14 cellular contexts compared by ENCODE assay signal in the genomic region with DNA sequence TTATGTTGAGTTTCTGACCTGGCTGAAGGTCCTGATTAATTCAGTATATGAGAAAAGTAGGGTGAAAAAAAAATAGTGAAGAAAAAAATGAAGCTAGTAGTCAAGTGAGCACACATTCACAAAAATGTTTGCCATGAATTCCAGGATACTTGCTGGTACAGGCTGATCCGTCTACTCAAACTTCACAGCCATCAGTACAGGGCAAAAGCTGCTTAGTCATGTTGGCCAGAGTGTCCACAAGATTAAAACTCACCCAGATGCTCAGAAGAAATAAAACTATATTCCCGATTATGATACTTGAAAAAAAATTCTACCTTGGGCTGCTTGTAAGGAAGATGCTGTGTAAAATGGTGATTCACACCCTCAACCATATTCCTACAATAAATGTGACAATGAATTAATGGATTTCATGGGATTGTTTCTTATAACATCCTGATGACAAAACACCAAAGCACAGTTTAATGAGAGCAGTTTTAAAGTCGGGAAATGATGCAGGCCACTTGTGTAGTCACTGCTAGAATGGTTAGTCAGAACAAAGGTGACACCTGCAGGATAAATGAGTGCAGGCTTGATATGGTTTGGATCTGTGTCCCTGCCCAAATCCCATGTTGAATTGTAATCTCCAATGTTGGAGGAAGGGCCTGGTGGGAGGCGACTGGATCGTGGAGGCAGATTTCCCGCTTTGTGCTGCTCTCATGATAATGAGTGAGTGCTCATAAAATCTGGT. TPM values are rescaled to one million over a fixed set of nuclear protein-coding genes. Genes with fewer than 3 reads are reported as not detected.
DNase-seq lines count a peak whose midpoint lies in the region; ATAC-seq and TF ChIP-seq lines count a peak whose summit lies in the region.
"Had no signal": no experiment of that assay in that cellular context is flagged by ENCODE, and none has a peak within 500 bp of the region (broad histone marks: within the 10 kb centered on the region; RNA-seq: fewer than 3 reads in every experiment).

No MANE protein-coding gene starts in this region.

- POLR2A ChIA-PET in HCT116 (lab: Charles Lee) (no interaction called here), T-cell (lab: Charles Lee) (interaction anchor here in 1 of 2 donors (0.7 kb wide), 1 partner anchor 36 kb away, joined by 7 read pairs; no protein-coding TSS in a partner anchor)

- H3K4me1 Mint-ChIP-seq in T-cell, result no peaks in the 10 kb centered on the region

- no peak overlapping the region for H3K4me3 ChIP-seq in HCT116 (replicated peaks in 1 of 2; ENCODE audit: low read depth in 1 of 2, low read length in 2 of 2)
- H3K4me3 ChIP-seq in adipocyte (ENCODE audit: low read length), result no peak overlapping the region
- no peak overlapping the region for H3K4me3 ChIP-seq in cardiac muscle cell
- H3K4me3 ChIP-seq in thoracic aorta, result no peak overlapping the region
- H3K4me3 ChIP-seq: pancreas, Peyer's patch had no signal

- no peak overlapping the region for H3K4me2 ChIP-seq in HCT116 (ENCODE audit: low read length)

- H2AFZ ChIP-seq in HCT116 (ENCODE audit: low read depth, low read length, poor library complexity, severe bottlenecking), result peak overlapping the region; percentile 54

- H3K36me3 Mint-ChIP-seq in T-cell, result no peaks in the 10 kb centered on the region

- no peaks in the 10 kb centered on the region for H3K79me2 ChIP-seq in HCT116 (ENCODE audit: insufficient read depth, low read length)

- DNase-seq in HCT116 (ENCODE audit: low read depth, low spot score) (no peak), adipocyte (ENCODE audit: low read depth) (peak; percentile 63), cardiac muscle cell (ENCODE audit: low read depth in 1 of 2, low spot score in 1 of 2) (peak; percentile 9 to 30), thoracic aorta (ENCODE audit: low spot score) (no peak), T-cell (no peak), GM19238 (ENCODE audit: insufficient read length, low spot score) (no peak)
- DNase-seq in activated CD8-positive, alpha-beta memory T cell treated with anti-CD3 and anti-CD28 coated beads, Interleukin-2, amount 50 U/mL, for 48 hours, result no peak
- DNase-seq: activated gamma-delta T cell treated with Interleukin-2 at 50 U/mL for 16 hours, GDM1, NCI-H187 treated with DMSO at 0.1 percent for 48 hours, Peyer's patch had no signal

- CTCF ChIA-PET in HCT116 (lab: Charles Lee), result interaction anchor here (1.8 kb wide), 1 partner anchor 58 kb away, joined by 5 read pairs; no protein-coding TSS in a partner anchor
- CTCF ChIA-PET in T-cell (lab: Charles Lee), result interaction anchor here in 1 of 2 donors (0.8 kb wide), 1 partner anchor 58 kb away, joined by 3 read pairs; no protein-coding TSS in a partner anchor

- no peak overlapping the region for H3K27ac Mint-ChIP-seq in T-cell

- H3K9ac ChIP-seq in HCT116 (ENCODE audit: low read length) (no peak overlapping the region), adipocyte (ENCODE audit: low read length) (peak overlapping the region; percentile 43)

- H3K9me3 ChIP-seq in HCT116 (ENCODE audit: control insufficient read depth in 1 of 2, insufficient read depth in 1 of 2, low read depth in 1 of 2, low read length in 2 of 2) (no peaks in the 10 kb centered on the region), adipocyte (ENCODE audit: control insufficient read depth, low read length) (peaks cover 2% of the 10 kb centered on the region), cardiac muscle cell (ENCODE audit: low read depth) (no peaks in the 10 kb centered on the region), thoracic aorta (no peaks in the 10 kb centered on the region)
- H3K9me3 ChIP-seq: pancreas, Peyer's patch had no signal

- no peaks in the 10 kb centered on the region for H3K9me2 ChIP-seq in HCT116 (ENCODE audit: insufficient read depth)

- no peaks in the 10 kb centered on the region for H3K9me3 Mint-ChIP-seq in T-cell

- H3K4me1 ChIP-seq in HCT116 (ENCODE audit: control insufficient read depth in 1 of 2, insufficient read depth in 2 of 2, low read length in 2 of 2), result no peaks in the 10 kb centered on the region
- peaks cover 35% of the 10 kb centered on the region for H3K4me1 ChIP-seq in adipocyte (ENCODE audit: control insufficient read depth, insufficient read depth, low read length)
- H3K4me1 ChIP-seq in cardiac muscle cell (ENCODE audit: low read depth), result peaks cover 8% of the 10 kb centered on the region
- H3K4me1 ChIP-seq in thoracic aorta (ENCODE audit: control insufficient read depth in 1 of 2, low read depth in 2 of 2), result peaks cover 2 to 19% of the 10 kb centered on the region in 2 donors
- H3K4me1 ChIP-seq: pancreas, Peyer's patch had no signal

- H3K27ac ChIP-seq in HCT116 (ENCODE audit: low read depth, low read length) (no peak overlapping the region), cardiac muscle cell (no peak overlapping the region), thoracic aorta (peak overlapping the region; percentile 49 to 75)
- H3K27ac ChIP-seq: HL-60, pancreas, Peyer's patch had no signal

- H3K4me3 Mint-ChIP-seq in T-cell, result no peak overlapping the region

- TF ChIP-seq RAD21 in HCT116 (IDR thresholded peaks at IDR 0.05; ENCODE audit: low read depth), result peak; percentile 42; the same call in 1 of the 2 replicates

- intact Hi-C loops in HCT116 (cut with micrococcal nuclease), result no loop called here

- TF ChIP-seq POLR2A in HCT116 (IDR thresholded peaks at IDR 0.05; ENCODE audit: borderline replicate concordance, extremely low read depth, insufficient read depth, insufficient read length), result no peak

- no peaks in the 10 kb centered on the region for H4K20me1 ChIP-seq in HCT116 (ENCODE audit: insufficient read depth)

- ATAC-seq in HCT116 (peak; percentile 46; the same call in 1 of the 2 replicates), thoracic aorta (ENCODE audit: insufficient number of reproducible peaks, low FRiP score, low read depth) (peak; percentile 82), T-cell (replicated peaks in 1 of 4) (no peak)
- ATAC-seq: left lobe of liver, pancreas had no signal

- no peaks in the 10 kb centered on the region for H3K36me3 ChIP-seq in HCT116 (ENCODE audit: control insufficient read depth in 1 of 2, insufficient read depth in 2 of 2, low read length in 2 of 2)
- H3K36me3 ChIP-seq in adipocyte (ENCODE audit: control insufficient read depth, insufficient read depth, low read length, severe bottlenecking), result no peaks in the 10 kb centered on the region
- no peaks in the 10 kb centered on the region for H3K36me3 ChIP-seq in cardiac muscle cell
- H3K36me3 ChIP-seq in thoracic aorta, result no peaks in the 10 kb centered on the region
- H3K36me3 ChIP-seq: pancreas, Peyer's patch had no signal

- peak in 2 of 3 experiments; percentile 7 to 24; a peak in 1 of 6 replicates for TF ChIP-seq CTCF in HCT116 (IDR thresholded peaks at IDR 0.05 in 2 of 3, conservative IDR thresholded peaks at IDR 0.05 in 1 of 3; ENCODE audit: borderline replicate concordance in 1 of 3, insufficient read depth in 1 of 3, low read depth in 2 of 3, low read length in 2 of 3)
- TF ChIP-seq CTCF in cardiac muscle cell (IDR thresholded peaks at IDR 0.05; ENCODE audit: low read depth, low read length), result no peak
- peak; percentile 19 for TF ChIP-seq CTCF in thoracic aorta (IDR thresholded peaks at IDR 0.05)

- no TSS peak for BruUV-seq in HCT116 (replicated peaks; lab: Mats Ljungman, UMichigan)

- H3K27me3 ChIP-seq in HCT116 (ENCODE audit: insufficient read depth, low read length) (no peaks in the 10 kb centered on the region), adipocyte (replicated peaks; ENCODE audit: control insufficient read depth, insufficient read depth, low read length) (no peaks in the 10 kb centered on the region), cardiac muscle cell (no peaks in the 10 kb centered on the region), thoracic aorta (replicated peaks; ENCODE audit: insufficient read depth) (no peaks in the 10 kb centered on the region)
- H3K27me3 ChIP-seq: pancreas, Peyer's patch had no signal

- peaks cover 4 to 8% of the 10 kb centered on the region in 2 donors for H3K27me3 Mint-ChIP-seq in T-cell

- RAD21 ChIA-PET in HCT116 (lab: Charles Lee; ENCODE audit: low non-redundant PET in 1 of 2, low total read pairs in 2 of 2, uncharacterized antibody in 2 of 2, unreplicated experiment in 2 of 2), result no interaction called here

TF ChIP-seq in HCT116, 20 proteins besides CTCF, POLR2A, EP300 and RAD21:
- TF ChIP-seq TCF7L2 (IDR thresholded peaks at IDR 0.05; ENCODE audit: borderline replicate concordance, extremely low read depth, insufficient read depth, insufficient read length) (no peak), JUND (IDR thresholded peaks at IDR 0.05) (no peak)

RNA-seq across cellular contexts. Expression of gene ANKRD1, which starts 49.2 kb away (rescaled TPM):
- total RNA-seq in HCT116 (2021; ENCODE audit: unreplicated experiment) (not detected), cardiac muscle cell (32.7 and 39.1 TPM in 2 replicates), thoracic aorta (1 to 10 TPM; 2.8 to 6.6 TPM), T-cell (not detected)
- not detected in 2 replicates for polyA plus RNA-seq in HCT116 (2012)
- polyA plus RNA-seq in cardiac muscle cell, result 9.4 and 12.6 TPM in 2 replicates
- total RNA-seq: left lobe of liver, Peyer's patch had no signal

Comparison
In these comparisons a context has a peak if more than half of its experiments do, and no peak if none do; other contexts are left out.
1. ATAC-seq: peak in HCT116 (single experiment) and thoracic aorta (single experiment); none in T-cell (0 of 4).
2. DNase-seq: peak in adipocyte (single experiment) and cardiac muscle cell (2 of 2); none in HCT116 (single experiment), thoracic aorta (single experiment), activated CD8-positive, alpha-beta memory T cell treated with anti-CD3 and anti-CD28 coated beads, Interleukin-2, amount 50 U/mL, for 48 hours (single experiment), T-cell (0 of 34) and GM19238 (single experiment).
3. H3K27ac ChIP-seq: peak in thoracic aorta (2 of 2); none in HCT116 (single experiment) and cardiac muscle cell (single experiment).